Comparison of ENCODE assay signal across 8 cellular contexts in the genomic region with DNA sequence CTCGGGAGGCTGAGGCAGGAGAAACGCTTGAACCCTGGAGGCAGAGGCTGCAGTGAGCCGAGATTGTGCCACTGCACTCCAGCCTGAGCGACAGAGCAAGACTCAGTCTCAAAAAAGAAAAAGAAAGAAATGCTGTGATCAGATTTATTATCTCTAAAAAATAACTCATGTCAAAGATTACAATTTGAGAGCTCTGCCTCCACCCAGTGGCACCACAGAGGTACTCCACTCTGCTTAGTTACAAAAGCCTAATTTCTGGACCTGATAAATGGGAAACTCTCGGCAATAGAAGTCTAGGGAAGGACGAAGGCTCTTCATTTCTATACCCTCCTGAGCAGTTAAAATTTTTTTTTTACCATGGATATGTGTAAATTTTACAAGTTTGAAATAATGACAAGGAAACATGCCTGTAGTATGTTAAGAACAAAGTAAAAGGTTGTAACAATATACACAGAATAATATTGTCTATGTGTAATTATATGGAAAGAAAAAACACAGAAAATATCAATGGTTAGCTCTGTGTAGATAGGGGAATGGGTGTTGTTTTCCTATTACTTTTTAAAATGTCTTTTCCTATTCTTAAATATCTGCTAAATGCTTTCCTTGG.
DNase-seq lines count a peak whose midpoint lies in the region; ATAC-seq and TF ChIP-seq lines count a peak whose summit lies in the region.

No MANE protein-coding gene starts in this region.

- H2AK9ac ChIP-seq in IMR-90 (replicated peaks; ENCODE audit: low read depth, low read length, poor library complexity) = no peak overlapping the region

- no peaks in the 10 kb centered on the region; the same call in 1 of the 2 replicates for H4K20me1 ChIP-seq in IMR-90 (ENCODE audit: insufficient read depth, low read length)

- H3K79me1 ChIP-seq in IMR-90 (ENCODE audit: low read depth in 1 of 2, low read length in 2 of 2) = no peaks in the 10 kb centered on the region

- intact Hi-C loops in IMR-90 (cut with micrococcal nuclease) (loop anchor here (1.0 to 5.0 kb wide), 5 partner anchors 150 to 600 kb away; a partner anchor contains a TSS), posterior vena cava (cut with DNase I) (loop anchor here in 1 of 2 donors (10.0 kb wide), 1 partner anchor 556 kb away; no protein-coding TSS in a partner anchor)

- no peak overlapping the region for H4K5ac ChIP-seq in IMR-90 (ENCODE audit: low read depth, low read length)

- H3K4me1 ChIP-seq in IMR-90 (ENCODE audit: control insufficient read depth, insufficient read depth, low read length) = peaks cover 10% of the 10 kb centered on the region

- no peak overlapping the region for H3K9ac ChIP-seq in IMR-90 (ENCODE audit: low read depth, low read length)

- peak overlapping the region; percentile 48; the same call in 1 of the 2 replicates for H3K27ac ChIP-seq in IMR-90 (ENCODE audit: insufficient read depth, low read length)

- H2BK20ac ChIP-seq in IMR-90 (ENCODE audit: low read depth, low read length) = no peak overlapping the region

- H3K18ac ChIP-seq in IMR-90 (ENCODE audit: low read depth, low read length) = no peak overlapping the region

- H2BK120ac ChIP-seq in IMR-90 (ENCODE audit: low read depth, low read length) = no peak overlapping the region

- H3K4ac ChIP-seq in IMR-90 (ENCODE audit: low read depth, low read length) = 0 out of 2 replicates have a peak overlapping the region, but pooled peaks have one; percentile 28

- H3K4me2 ChIP-seq in IMR-90 (ENCODE audit: low read depth, low read length) = no peak overlapping the region

- in situ Hi-C loops in IMR-90 (cut with MboI; ENCODE audit: low sequenced_read_pairs) = loop anchor here (25.0 kb wide), 5 partner anchors 273 to 1023 kb away; no protein-coding TSS in a partner anchor

- no peaks in the 10 kb centered on the region for H3K27me3 ChIP-seq in IMR-90 (ENCODE audit: control insufficient read depth, insufficient read depth, low read length)

- CTCF ChIA-PET in IMR-90 (lab: Yijun Ruan, JAX) = interaction anchor here (1.0 to 1.6 kb wide), 2 partner anchors 281 to 680 kb away, joined by 3 to 5 read pairs; no protein-coding TSS in a partner anchor

- POLR2A ChIA-PET in IMR-90 (lab: Charles Lee; ENCODE audit: unreplicated experiment) = interaction anchor here (0.5 kb wide), 2 partner anchors 153 to 234 kb away, joined by 3 read pairs; no protein-coding TSS in a partner anchor

- no peak overlapping the region for H2AK5ac ChIP-seq in IMR-90 (ENCODE audit: low read depth, low read length)

- peak; percentile 82 for TF ChIP-seq CTCF in IMR-90 (conservative IDR thresholded peaks at IDR 0.05; ENCODE audit: low read depth, low read length)

- peak; percentile 87 for TF ChIP-seq RAD21 in IMR-90 (IDR thresholded peaks at IDR 0.05; ENCODE audit: low read length)

- no peak overlapping the region for H3K4me3 ChIP-seq in IMR-90 (ENCODE audit: insufficient read depth, low read depth, low read length)

- no peak overlapping the region for H2AFZ ChIP-seq in IMR-90 (replicated peaks; ENCODE audit: low read length, poor library complexity)

- H2BK15ac ChIP-seq in IMR-90 (ENCODE audit: low read depth, low read length) = no peak overlapping the region

- peak overlapping the region in 1 of 2 experiments; percentile 50; a peak in 1 of 4 replicates for H4K8ac ChIP-seq in IMR-90 (ENCODE audit: low read depth in 2 of 2, low read length in 2 of 2)

- DNase-seq in DMS53 treated with DMSO at 0.1 percent for 48 hours (lab: John Stamatoyannopoulos, UW; ENCODE audit: unreplicated experiment) (peak; percentile 72), IMR-90 (peak; percentile 75), RPMI8226 (peak; percentile 49), germinal center (ENCODE audit: low spot score) (peak; percentile 55), posterior vena cava (ENCODE audit: low spot score) (peak; percentile 86), 8988T (no peak)
- peak; percentile 82 for DNase-seq in activated effector memory CD4-positive, alpha-beta T cell treated with anti-CD3 and anti-CD28 coated beads, Interleukin-2, amount 50 U/mL, for 16 hours

- no peak overlapping the region for H3K23ac ChIP-seq in IMR-90 (ENCODE audit: low read depth, low read length)

- H4K91ac ChIP-seq in IMR-90 (ENCODE audit: insufficient read depth, low read depth, low read length) = peak overlapping the region; percentile 36; the same call in 1 of the 2 replicates

- dilution Hi-C loops in IMR-90 (cut with HindIII; ENCODE audit: low sequenced_read_pairs, unreplicated experiment) = no loop called here

- no peak overlapping the region for H3K14ac ChIP-seq in IMR-90 (replicated peaks; ENCODE audit: low read depth, low read length)

- H3K9me3 ChIP-seq in IMR-90 (ENCODE audit: control insufficient read depth, insufficient read depth, low read length) = no peaks in the 10 kb centered on the region

- no CpG with 5 or more reads among the region's 6 CpGs for WGBS in IMR-90 (ENCODE audit: extremely low coverage in 2 of 2, insufficient read length in 1 of 2), 2 experiments

- peaks cover 2% of the 10 kb centered on the region; the same call in 1 of the 2 replicates for H3K36me3 ChIP-seq in IMR-90 (ENCODE audit: control insufficient read depth, insufficient read depth, low read length)

- ATAC-seq in GM21526 (IDR thresholded peaks at IDR 0.05; ENCODE audit: low FRiP score, unreplicated experiment) (peak; percentile 87), IMR-90 (ENCODE audit: low read depth) (peak; percentile 72)

- no peak overlapping the region for H2BK5ac ChIP-seq in IMR-90 (ENCODE audit: low read depth, low read length, poor library complexity, severe bottlenecking)

- no peak overlapping the region for H3K56ac ChIP-seq in IMR-90 (ENCODE audit: extremely low read depth, insufficient read depth, low read length)

- BruUV-seq in IMR-90 (replicated peaks; lab: Mats Ljungman, UMichigan) = no TSS peak

- no peak for TF ChIP-seq POLR2A in IMR-90 (IDR thresholded peaks at IDR 0.05; ENCODE audit: low read depth, low read length)

- H3K9me1 ChIP-seq in IMR-90 (ENCODE audit: insufficient read depth, low read length) = no peaks in the 10 kb centered on the region

TF ChIP-seq in IMR-90, 13 proteins besides CTCF, POLR2A, EP300 and RAD21:
- no peak for TF ChIP-seq MAFK (IDR thresholded peaks at IDR 0.05; ENCODE audit: low read depth, low read length)
- no peak for TF ChIP-seq CHD1 (IDR thresholded peaks at IDR 0.05; ENCODE audit: low read depth, low read length)
- TF ChIP-seq SMC3 (IDR thresholded peaks at IDR 0.05; ENCODE audit: low read depth, low read length) = peak; percentile 77
TF ChIP-seq in IMR-90: peak in this region for 1.
